Comparison of ENCODE assay signal across 9 cellular contexts in the genomic region with DNA sequence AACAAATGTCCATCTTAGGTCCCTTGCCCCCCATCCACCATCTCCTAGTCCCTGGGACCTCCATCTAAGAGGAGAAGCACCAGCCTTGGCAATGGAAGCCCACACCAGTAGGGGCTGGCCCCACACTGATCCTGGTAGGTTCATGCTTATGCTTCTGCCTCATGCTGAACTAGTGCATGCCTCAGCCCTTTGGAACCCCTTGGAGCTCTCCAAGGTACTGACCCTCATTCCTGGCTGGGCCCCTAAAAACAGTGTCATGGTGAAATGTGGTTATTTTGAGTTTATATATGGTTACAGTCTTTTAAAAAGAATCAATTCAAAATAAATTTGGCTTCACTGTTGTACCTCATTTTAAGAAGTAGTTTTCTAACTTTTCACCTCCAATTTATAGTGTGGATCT.
DNase-seq lines count a peak whose midpoint lies in the region; ATAC-seq, FAIRE-seq and TF ChIP-seq lines count a peak whose summit lies in the region.
"Had no signal": no experiment of that assay in that cellular context is flagged by ENCODE, and none has a peak within 500 bp of the region (broad histone marks: within the 10 kb centered on the region; RNA-seq: fewer than 3 reads in every experiment).

No MANE protein-coding gene starts in this region.

- peaks cover 19% of the 10 kb centered on the region for H3K27me3 Mint-ChIP-seq in nephron progenitor cell (ENCODE audit: low read depth, poor library complexity)

- no peak for ATAC-seq in HG02678 (IDR thresholded peaks at IDR 0.05; ENCODE audit: unreplicated experiment)
- ATAC-seq in GM21423 (IDR thresholded peaks at IDR 0.05; ENCODE audit: unreplicated experiment): no peak
- no peak for ATAC-seq in GM18870 (IDR thresholded peaks at IDR 0.05; ENCODE audit: unreplicated experiment)

- H3K9me3 ChIP-seq in OCI-LY3 (ENCODE audit: insufficient read depth, low read length): no peaks in the 10 kb centered on the region

- H3K27ac ChIP-seq in OCI-LY3 (ENCODE audit: low read length): peak overlapping the region; percentile 100

- peak overlapping the region; percentile 65 for H3K9ac ChIP-seq in OCI-LY3 (ENCODE audit: low read length)

- H3K27ac Mint-ChIP-seq in nephron progenitor cell: no peak overlapping the region

- H3K4me3 ChIP-seq in OCI-LY3 (ENCODE audit: low read length): no peak overlapping the region

- intact Hi-C loops in posterior vena cava (cut with DNase I): no loop called here

- H4K20me1 ChIP-seq in OCI-LY3 (ENCODE audit: insufficient read depth, low read length): no peaks in the 10 kb centered on the region

- H3K9me3 Mint-ChIP-seq in nephron progenitor cell: no peaks in the 10 kb centered on the region

- peaks cover 19% of the 10 kb centered on the region for H3K4me1 Mint-ChIP-seq in nephron progenitor cell

- TF ChIP-seq CTCF in OCI-LY3 (IDR thresholded peaks at IDR 0.05; ENCODE audit: low read depth, low read length) (no peak), nephron progenitor cell (IDR thresholded peaks at IDR 0.05) (no peak)

- peak overlapping the region; percentile 54 for H3K4me2 ChIP-seq in OCI-LY3 (ENCODE audit: low read length)

- H3K4me1 ChIP-seq in OCI-LY3 (ENCODE audit: low read length): peaks cover 94% of the 10 kb centered on the region

- no peak overlapping the region for H3K4me3 Mint-ChIP-seq in nephron progenitor cell

- FAIRE-seq in GM18507 (lab: Jason Lieb, UNC): peak; percentile 80

- no peak overlapping the region for H2AFZ ChIP-seq in OCI-LY3 (ENCODE audit: low read depth, low read length)

- no peaks in the 10 kb centered on the region for H3K36me3 ChIP-seq in OCI-LY3 (replicated peaks; ENCODE audit: low read depth, low read length)

- H3K79me2 ChIP-seq in OCI-LY3 (ENCODE audit: low read length): peaks cover 31% of the 10 kb centered on the region

- no peaks in the 10 kb centered on the region for H3K36me3 Mint-ChIP-seq in nephron progenitor cell (ENCODE audit: low read depth)

- H3K27me3 ChIP-seq in OCI-LY3 (ENCODE audit: low read depth, low read length): no peaks in the 10 kb centered on the region

- DNase-seq in GM18507 (ENCODE audit: extremely low spot score, insufficient read length, low read depth): no peak
- DNase-seq in astrocyte of the hippocampus (ENCODE audit: low read depth, low spot score): peak; percentile 76
- DNase-seq in nephron progenitor cell: peak; percentile 80
- no peak for DNase-seq in posterior vena cava (ENCODE audit: low spot score)
- DNase-seq: activated effector memory CD4-positive, alpha-beta T cell treated with Interleukin-2 at 50 U/mL for 16 hours had no signal

Comparison
In these comparisons a context has a peak if more than half of its experiments do, and no peak if none do; other contexts are left out.
1. DNase-seq: peak in astrocyte of the hippocampus (single experiment) and nephron progenitor cell (single experiment); none in GM18507 (single experiment) and posterior vena cava (single experiment).